In the genomic region with DNA sequence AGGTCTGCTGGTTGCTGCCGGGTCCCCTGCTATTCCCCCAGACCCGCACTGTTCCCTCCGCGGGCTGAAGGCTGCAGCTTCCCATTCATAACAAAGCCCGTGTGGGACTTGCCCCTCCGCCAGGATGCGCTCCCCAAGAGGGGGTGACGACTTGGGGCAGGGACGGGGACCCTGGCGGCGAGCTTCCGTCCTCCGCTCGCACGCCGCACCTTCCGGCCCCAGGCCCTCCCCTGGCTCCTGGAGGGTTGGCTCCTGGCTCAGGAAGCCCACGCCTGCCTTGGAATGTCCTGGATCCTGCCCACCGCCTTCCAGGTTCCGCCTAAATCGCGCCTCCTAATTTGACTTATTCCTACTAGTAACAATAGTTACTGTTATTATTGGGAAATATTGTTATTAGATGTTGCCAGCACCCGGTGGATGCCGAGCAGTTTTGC, we compare ENCODE assay signal across 8 cellular contexts. TPM values are rescaled to one million over a fixed set of nuclear protein-coding genes. Genes with fewer than 3 reads are reported as not detected.
DNase-seq lines count a peak whose midpoint lies in the region; ATAC-seq, FAIRE-seq and TF ChIP-seq lines count a peak whose summit lies in the region.

No MANE protein-coding gene starts in this region.

- H3K36me3 ChIP-seq in iPS DF 6.9 (ENCODE audit: control insufficient read depth, insufficient read depth, low read length) (no peaks in the 10 kb centered on the region), small intestine (ENCODE audit: control insufficient read depth in 2 of 2, insufficient read depth in 2 of 2, low read length in 2 of 2) (no peaks in the 10 kb centered on the region)

- H3K4me1 ChIP-seq in iPS DF 6.9 (ENCODE audit: control insufficient read depth, insufficient read depth, low read length) (no peaks in the 10 kb centered on the region), small intestine (ENCODE audit: control insufficient read depth in 2 of 2, insufficient read depth in 1 of 2, low read depth in 1 of 2, low read length in 1 of 2) (peaks cover 0 to 7% of the 10 kb centered on the region in 2 donors)

- peak overlapping the region; percentile 92; the same call in 1 of the 2 replicates for H3K4me3 ChIP-seq in iPS DF 6.9 (ENCODE audit: low read length)
- H3K4me3 ChIP-seq in small intestine (ENCODE audit: low read depth in 1 of 2, low read length in 2 of 2), result peak overlapping the region; percentile 66 to 97

- H3K27me3 ChIP-seq in iPS DF 6.9 (ENCODE audit: control insufficient read depth, insufficient read depth, low read length), result no peaks in the 10 kb centered on the region
- H3K27me3 ChIP-seq in small intestine (ENCODE audit: control insufficient read depth in 2 of 2, insufficient read depth in 2 of 2, low read length in 2 of 2), result no peaks in the 10 kb centered on the region

- WGBS in iPS DF 6.9 (ENCODE audit: insufficient coverage, insufficient read length), result no CpG with 5 or more reads among the region's 24 CpGs
- WGBS in small intestine, 3 donors, result 0 to 3% (median 1%) methylated on average over 18 to 24 of the region's 24 CpGs

- H3K9me3 ChIP-seq in iPS DF 6.9 (ENCODE audit: control insufficient read depth, insufficient read depth, low read length) (no peaks in the 10 kb centered on the region), small intestine (ENCODE audit: control insufficient read depth, low read depth) (no peaks in the 10 kb centered on the region)

- H3K27ac ChIP-seq in angular gyrus (ENCODE audit: low read depth, low read length) (peak overlapping the region; percentile 85), iPS DF 6.9 (ENCODE audit: low read length) (no peak overlapping the region), small intestine (ENCODE audit: low read depth in 1 of 2, low read length in 1 of 2) (peak overlapping the region; percentile 27 to 72)

- DNase-seq in CMK (ENCODE audit: low read depth), result peak; percentile 83
- DNase-seq in HEK293T (ENCODE audit: extremely low spot score), result peak; percentile 51
- DNase-seq in RPMI8226, result peak; percentile 72
- DNase-seq in iPS DF 6.9 (ENCODE audit: low read depth, low spot score), result no peak
- DNase-seq in small intestine, result peak; percentile 47

- POLR2A ChIA-PET in HEK293T (lab: Yijun Ruan, JAX), result interaction anchor here (1.6 to 3.2 kb wide), 3 partner anchors 12 to 51 kb away, joined by 5 to 18 read pairs (median 8); no protein-coding TSS in a partner anchor

- CTCF ChIA-PET in HEK293T (lab: Yijun Ruan, JAX), result interaction anchor here (0.6 to 1.1 kb wide), 3 partner anchors 12 to 273 kb away, joined by 3 to 4 read pairs (median 3); no protein-coding TSS in a partner anchor

- no peak for ATAC-seq in GM21619 (IDR thresholded peaks at IDR 0.05; ENCODE audit: unreplicated experiment)
- ATAC-seq in HG03159 (IDR thresholded peaks at IDR 0.05; ENCODE audit: unreplicated experiment), result no peak

- no peak for FAIRE-seq in small intestine (lab: Jason Lieb, UNC)

TF ChIP-seq in HEK293T, 16 proteins besides CTCF, POLR2A, EP300 and RAD21:
- no peak for TF ChIP-seq ZNF384 (IDR thresholded peaks at IDR 0.05)
- TF ChIP-seq, protein P1, sequence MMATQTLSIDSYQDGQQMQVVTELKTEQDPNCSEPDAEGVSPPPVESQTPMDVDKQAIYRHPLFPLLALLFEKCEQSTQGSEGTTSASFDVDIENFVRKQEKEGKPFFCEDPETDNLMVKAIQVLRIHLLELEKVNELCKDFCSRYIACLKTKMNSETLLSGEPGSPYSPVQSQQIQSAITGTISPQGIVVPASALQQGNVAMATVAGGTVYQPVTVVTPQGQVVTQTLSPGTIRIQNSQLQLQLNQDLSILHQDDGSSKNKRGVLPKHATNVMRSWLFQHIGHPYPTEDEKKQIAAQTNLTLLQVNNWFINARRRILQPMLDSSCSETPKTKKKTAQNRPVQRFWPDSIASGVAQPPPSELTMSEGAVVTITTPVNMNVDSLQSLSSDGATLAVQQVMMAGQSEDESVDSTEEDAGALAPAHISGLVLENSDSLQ (IDR thresholded peaks at IDR 0.05), result no peak
- no peak for TF ChIP-seq BHLHE40 (IDR thresholded peaks at IDR 0.05; ENCODE audit: borderline replicate concordance)
- no peak for TF ChIP-seq CTBP1 (IDR thresholded peaks at IDR 0.05; ENCODE audit: borderline replicate concordance)
- no peak for TF ChIP-seq NFRKB (IDR thresholded peaks at IDR 0.05)
- no peak for TF ChIP-seq HDGF (IDR thresholded peaks at IDR 0.05; ENCODE audit: borderline replicate concordance)
- no peak for TF ChIP-seq TARDBP (IDR thresholded peaks at IDR 0.05)
- TF ChIP-seq L3MBTL2 (conservative IDR thresholded peaks at IDR 0.05), result no peak
- TF ChIP-seq FOXM1 (IDR thresholded peaks at IDR 0.05; ENCODE audit: borderline replicate concordance), result no peak
- TF ChIP-seq LEF1 (IDR thresholded peaks at IDR 0.05; ENCODE audit: borderline replicate concordance), result no peak
- no peak for TF ChIP-seq FOXA1 (IDR thresholded peaks at IDR 0.05)
- no peak for TF ChIP-seq ELF4 (IDR thresholded peaks at IDR 0.05)
TF ChIP-seq in HEK293T: peak in this region for 0.

RNA-seq across cellular contexts. Expression of a gene that starts 1.1 kb away (rescaled TPM):
- 10 to 100 TPM in 1 of 3 donors, 1 to 10 TPM in 2; 4.2 to 14.7 (median 5.4) TPM for polyA plus RNA-seq in small intestine

RNA-seq across cellular contexts. Expression of a gene that starts 32.0 kb away (rescaled TPM):
- 1 to 10 TPM in 2 of 3 donors, under 1 TPM in 1; 0.45 to 3.2 (median 2.9) TPM for polyA plus RNA-seq in small intestine

RNA-seq across cellular contexts. Expression of a gene that starts 42.0 kb away (rescaled TPM):
- polyA plus RNA-seq in small intestine, result 1 to 10 TPM in 2 of 3 donors, under 1 TPM in 1; 0.22 to 3.6 (median 1.1) TPM
